9 cellular contexts compared by ENCODE assay signal in the genomic region with DNA sequence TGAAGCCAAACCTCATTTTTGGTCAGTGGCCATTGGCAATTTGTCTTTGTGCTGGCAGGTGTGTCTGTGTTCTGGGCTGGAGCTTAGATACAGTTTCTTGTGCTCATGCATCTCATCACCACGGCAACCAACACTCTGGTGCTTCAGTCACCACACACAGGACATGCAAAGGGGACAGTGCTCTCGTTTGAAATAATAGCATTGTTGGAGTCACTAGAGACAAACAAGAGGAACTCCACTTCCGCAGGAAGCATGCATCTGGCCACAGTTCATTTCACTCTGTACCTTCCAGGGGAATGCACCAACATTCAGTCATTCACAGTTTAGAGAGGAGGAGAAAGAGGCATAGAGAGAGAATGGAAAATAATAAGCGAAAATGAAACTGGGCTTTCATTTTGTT.
A peak's percentile ranks its signal among the peaks of the same experiment; 100 is the strongest.
DNase-seq lines count a peak whose midpoint lies in the region; ATAC-seq and TF ChIP-seq lines count a peak whose summit lies in the region.
"Had no signal": no experiment of that assay in that cellular context is flagged by ENCODE, and none has a peak within 500 bp of the region (broad histone marks: within the 10 kb centered on the region; RNA-seq: fewer than 3 reads in every experiment).

No MANE protein-coding gene starts in this region.

- no peaks in the 10 kb centered on the region for H3K9me3 Mint-ChIP-seq in activated naive CD4-positive, alpha-beta T cell treated with anti-CD3 and anti-CD28 coated beads, Interleukin-2, amount 50 U/mL, for 72 hours
- no peaks in the 10 kb centered on the region for H3K9me3 Mint-ChIP-seq in activated CD4-positive, alpha-beta memory T cell treated with anti-CD3 and anti-CD28 coated beads, Interleukin-2, amount 10 ng/mL, durations not matched to agents 7 days and 5 days
- H3K9me3 Mint-ChIP-seq in stimulated activated naive CD8-positive, alpha-beta T cell treated with anti-CD3 and anti-CD28 coated beads, Interleukin-15, amount 100 ng/mL, for 72 hours = no peaks in the 10 kb centered on the region
- no peaks in the 10 kb centered on the region for H3K9me3 Mint-ChIP-seq in progenitor cell of endocrine pancreas (ENCODE audit: low read depth)
- H3K9me3 Mint-ChIP-seq: T-helper 1 cell treated with Interleukin-12 subunit alpha and Interleukin-12 subunit beta and Interleukin-4 antibody, amounts not matched to agents 30 μg/mL and 1 μg/mL, for 36 hours had no signal

- no peak overlapping the region for H3K9ac ChIP-seq in PC-3 (ENCODE audit: low read length)

- no peak for TF ChIP-seq CTCF in PC-3 (conservative IDR thresholded peaks at IDR 0.05; ENCODE audit: low read depth, low read length)
- no peak for TF ChIP-seq CTCF in progenitor cell of endocrine pancreas (IDR thresholded peaks at IDR 0.05; ENCODE audit: unreplicated experiment)

- H3K9me3 ChIP-seq in PC-3 (ENCODE audit: low read length) = no peaks in the 10 kb centered on the region

- CTCF ChIA-PET in activated CD4-positive, alpha-beta memory T cell treated with anti-CD3 and anti-CD28 coated beads, Interleukin-2, amount 10 ng/mL, durations not matched to agents 7 days and 5 days (lab: Charles Lee) = no interaction called here
- CTCF ChIA-PET in PC-3 (lab: Charles Lee) = no interaction called here

- intact Hi-C loops in PC-3 (cut with micrococcal nuclease) = no loop called here

- POLR2A ChIA-PET in activated CD4-positive, alpha-beta memory T cell treated with anti-CD3 and anti-CD28 coated beads, Interleukin-2, amount 10 ng/mL, durations not matched to agents 7 days and 5 days (lab: Charles Lee) = no interaction called here
- POLR2A ChIA-PET in PC-3 (lab: Charles Lee; ENCODE audit: unreplicated experiment) = no interaction called here

- H3K36me3 Mint-ChIP-seq in activated naive CD4-positive, alpha-beta T cell treated with anti-CD3 and anti-CD28 coated beads, Interleukin-2, amount 50 U/mL, for 72 hours = no peaks in the 10 kb centered on the region
- H3K36me3 Mint-ChIP-seq in activated CD4-positive, alpha-beta memory T cell treated with anti-CD3 and anti-CD28 coated beads, Interleukin-2, amount 10 ng/mL, durations not matched to agents 7 days and 5 days (ENCODE audit: low read depth) = no peaks in the 10 kb centered on the region
- H3K36me3 Mint-ChIP-seq in progenitor cell of endocrine pancreas (ENCODE audit: insufficient read depth) = no peaks in the 10 kb centered on the region

- ATAC-seq in activated naive CD4-positive, alpha-beta T cell treated with anti-CD3 and anti-CD28 coated beads, Interleukin-2, amount 50 U/mL, for 72 hours = peak; percentile 88 to 91
- ATAC-seq in HG02943 (IDR thresholded peaks at IDR 0.05; ENCODE audit: low read depth, unreplicated experiment) (peak; percentile 96), PC-3 (no peak)
- peak; percentile 89 for ATAC-seq in stimulated activated naive CD8-positive, alpha-beta T cell treated with anti-CD3 and anti-CD28 coated beads, Interleukin-15, amount 100 ng/mL, for 72 hours

- H3K27ac Mint-ChIP-seq in activated naive CD4-positive, alpha-beta T cell treated with anti-CD3 and anti-CD28 coated beads, Interleukin-2, amount 50 U/mL, for 72 hours = no peak overlapping the region
- H3K27ac Mint-ChIP-seq in activated CD4-positive, alpha-beta memory T cell treated with anti-CD3 and anti-CD28 coated beads, Interleukin-2, amount 10 ng/mL, durations not matched to agents 7 days and 5 days = no peak overlapping the region
- H3K27ac Mint-ChIP-seq in stimulated activated naive CD8-positive, alpha-beta T cell treated with anti-CD3 and anti-CD28 coated beads, Interleukin-15, amount 100 ng/mL, for 72 hours = no peak overlapping the region
- no peak overlapping the region for H3K27ac Mint-ChIP-seq in progenitor cell of endocrine pancreas
- H3K27ac Mint-ChIP-seq: T-helper 1 cell treated with Interleukin-12 subunit alpha and Interleukin-12 subunit beta and Interleukin-4 antibody, amounts not matched to agents 30 μg/mL and 1 μg/mL, for 36 hours had no signal

- H3K36me3 ChIP-seq in PC-3 (ENCODE audit: low read depth, low read length) = no peaks in the 10 kb centered on the region

- H3K27me3 Mint-ChIP-seq in activated CD4-positive, alpha-beta memory T cell treated with anti-CD3 and anti-CD28 coated beads, Interleukin-2, amount 10 ng/mL, durations not matched to agents 7 days and 5 days = peaks cover 4% of the 10 kb centered on the region
- H3K27me3 Mint-ChIP-seq in stimulated activated naive CD8-positive, alpha-beta T cell treated with anti-CD3 and anti-CD28 coated beads, Interleukin-15, amount 100 ng/mL, for 72 hours = peaks cover 8% of the 10 kb centered on the region
- H3K27me3 Mint-ChIP-seq in progenitor cell of endocrine pancreas = no peaks in the 10 kb centered on the region

- no peaks in the 10 kb centered on the region for H3K4me1 ChIP-seq in PC-3 (ENCODE audit: insufficient read depth, low read length)

- DNase-seq in activated naive CD4-positive, alpha-beta T cell treated with anti-CD3 and anti-CD28 coated beads, Interleukin-2, amount 50 U/mL, for 72 hours (ENCODE audit: low spot score in 2 of 2) = no peak
- DNase-seq in activated naive CD4-positive, alpha-beta T cell treated with Interleukin-2 at 50 U/mL for 16 hours = no peak
- DNase-seq in activated CD4-positive, alpha-beta memory T cell treated with anti-CD3 and anti-CD28 coated beads, Interleukin-2, amount 10 ng/mL, durations not matched to agents 7 days and 5 days = peak; percentile 33
- peak; percentile 8 to 31 for DNase-seq in stimulated activated naive CD8-positive, alpha-beta T cell treated with anti-CD3 and anti-CD28 coated beads, Interleukin-15, amount 100 ng/mL, for 72 hours
- no peak for DNase-seq in stimulated activated CD8-positive, alpha-beta memory T cell treated with anti-CD3 and anti-CD28 coated beads, Interleukin-4, amount 100 ng/mL, for 48 hours
- DNase-seq in PC-3 = no peak
- DNase-seq in progenitor cell of endocrine pancreas (ENCODE audit: low spot score, unreplicated experiment) = no peak

- no peaks in the 10 kb centered on the region for H3F3A ChIP-seq in PC-3 (ENCODE audit: low read length, unreplicated experiment)

- no peak overlapping the region for H3K4me2 ChIP-seq in PC-3 (ENCODE audit: low read length)

- H3K79me2 ChIP-seq in PC-3 (ENCODE audit: low read length) = no peaks in the 10 kb centered on the region

- no peaks in the 10 kb centered on the region for H3K9me2 ChIP-seq in PC-3 (replicated peaks; ENCODE audit: low read length)

- H3K27ac ChIP-seq in PC-3 (ENCODE audit: low read length) = no peak overlapping the region

- BruUV-seq in PC-3 (replicated peaks; lab: Mats Ljungman, UMichigan) = no TSS peak

- no peak overlapping the region for H2AFZ ChIP-seq in PC-3 (ENCODE audit: low read length)

- H4K20me1 ChIP-seq in PC-3 (ENCODE audit: low read length) = no peaks in the 10 kb centered on the region

- H3K4me3 ChIP-seq in PC-3 (ENCODE audit: low read length) = no peak overlapping the region

- H3K27me3 ChIP-seq in PC-3 (ENCODE audit: low read length) = no peaks in the 10 kb centered on the region

- peaks cover 9% of the 10 kb centered on the region for H3K4me1 Mint-ChIP-seq in activated CD4-positive, alpha-beta memory T cell treated with anti-CD3 and anti-CD28 coated beads, Interleukin-2, amount 10 ng/mL, durations not matched to agents 7 days and 5 days
- peaks cover 12% of the 10 kb centered on the region for H3K4me1 Mint-ChIP-seq in stimulated activated naive CD8-positive, alpha-beta T cell treated with anti-CD3 and anti-CD28 coated beads, Interleukin-15, amount 100 ng/mL, for 72 hours
- H3K4me1 Mint-ChIP-seq in progenitor cell of endocrine pancreas (ENCODE audit: low read depth) = peaks cover 10% of the 10 kb centered on the region

- H3K4me3 Mint-ChIP-seq in activated CD4-positive, alpha-beta memory T cell treated with anti-CD3 and anti-CD28 coated beads, Interleukin-2, amount 10 ng/mL, durations not matched to agents 7 days and 5 days = no peak overlapping the region
- no peak overlapping the region for H3K4me3 Mint-ChIP-seq in stimulated activated naive CD8-positive, alpha-beta T cell treated with anti-CD3 and anti-CD28 coated beads, Interleukin-15, amount 100 ng/mL, for 72 hours
- no peak overlapping the region for H3K4me3 Mint-ChIP-seq in progenitor cell of endocrine pancreas (ENCODE audit: low read depth)
- H3K4me3 Mint-ChIP-seq: T-helper 1 cell treated with Interleukin-12 subunit alpha and Interleukin-12 subunit beta and Interleukin-4 antibody, amounts not matched to agents 30 μg/mL and 1 μg/mL, for 36 hours had no signal

Comparison
In these comparisons a context has a peak if more than half of its experiments do, and no peak if none do; other contexts are left out.
1. DNase-seq: peak in activated CD4-positive, alpha-beta memory T cell treated with anti-CD3 and anti-CD28 coated beads, Interleukin-2, amount 10 ng/mL, durations not matched to agents 7 days and 5 days (single experiment) and stimulated activated naive CD8-positive, alpha-beta T cell treated with anti-CD3 and anti-CD28 coated beads, Interleukin-15, amount 100 ng/mL, for 72 hours (2 of 2); none in activated naive CD4-positive, alpha-beta T cell treated with anti-CD3 and anti-CD28 coated beads, Interleukin-2, amount 50 U/mL, for 72 hours (0 of 2), activated naive CD4-positive, alpha-beta T cell treated with Interleukin-2 at 50 U/mL for 16 hours (single experiment), stimulated activated CD8-positive, alpha-beta memory T cell treated with anti-CD3 and anti-CD28 coated beads, Interleukin-4, amount 100 ng/mL, for 48 hours (single experiment), PC-3 (single experiment) and progenitor cell of endocrine pancreas (single experiment).